9 cellular contexts compared by ENCODE assay signal in the genomic region with DNA sequence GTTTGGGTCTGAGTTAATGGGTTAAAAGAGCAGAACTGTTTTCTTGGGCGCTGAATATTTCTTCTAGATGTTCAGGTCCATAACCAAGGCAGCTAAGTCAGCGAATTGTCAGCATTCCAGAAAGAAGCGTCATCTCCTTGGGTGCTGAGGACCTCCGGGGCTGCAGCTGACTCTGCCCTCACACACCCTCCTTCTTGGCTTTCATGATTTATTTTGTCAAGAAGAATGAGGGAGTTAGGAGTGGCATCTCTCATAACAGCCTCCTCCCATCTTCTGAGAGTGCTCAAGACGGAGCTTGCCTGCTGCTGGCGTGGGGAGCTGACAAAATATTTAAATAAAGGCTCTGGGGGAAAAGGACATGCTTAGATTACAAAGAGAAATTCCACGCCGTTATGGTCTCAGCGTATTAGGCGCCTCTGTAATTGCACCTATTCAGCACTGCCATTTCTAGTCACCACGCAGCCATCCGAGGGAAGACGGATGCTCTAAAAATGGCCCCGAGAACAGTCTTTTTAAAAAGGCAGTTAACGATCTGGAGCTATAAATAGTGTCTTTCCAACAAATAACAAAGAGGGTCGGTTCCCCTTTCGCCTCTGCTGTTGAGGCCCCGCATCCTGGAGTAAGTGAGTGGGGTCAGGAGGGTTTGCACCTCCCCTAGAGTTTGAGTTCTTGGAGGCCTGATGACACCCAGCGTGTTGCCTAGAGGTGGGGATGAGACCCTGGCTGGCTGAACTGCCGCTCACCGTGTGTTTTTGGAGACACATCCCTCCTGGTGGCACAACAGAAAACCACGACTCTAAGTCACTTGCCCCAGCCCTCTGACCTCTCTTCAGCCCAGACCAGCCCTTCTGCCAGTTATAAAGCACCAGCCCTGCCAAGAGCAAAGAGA.
A peak's percentile ranks its signal among the peaks of the same experiment; 100 is the strongest.
DNase-seq lines count a peak whose midpoint lies in the region; ATAC-seq and TF ChIP-seq lines count a peak whose summit lies in the region.
"Had no signal": no experiment of that assay in that cellular context is flagged by ENCODE, and none has a peak within 500 bp of the region (broad histone marks: within the 10 kb centered on the region; RNA-seq: fewer than 3 reads in every experiment).

No MANE protein-coding gene starts in this region.

- H3K4me1 ChIP-seq in left ventricle myocardium inferior, result peaks cover 35% of the 10 kb centered on the region
- peaks cover 39% of the 10 kb centered on the region for H3K4me1 ChIP-seq in SJCRH30
- H3K4me1 ChIP-seq in gastroesophageal sphincter, result peaks cover 0 to 34% (median 23%) of the 10 kb centered on the region in 3 donors
- H3K4me1 ChIP-seq in upper lobe of left lung, result peaks cover 8 to 17% (median 13%) of the 10 kb centered on the region in 4 donors

- H3K36me3 ChIP-seq in left ventricle myocardium inferior, result no peaks in the 10 kb centered on the region
- no peaks in the 10 kb centered on the region for H3K36me3 ChIP-seq in SJCRH30
- H3K36me3 ChIP-seq in gastroesophageal sphincter, result no peaks in the 10 kb centered on the region
- H3K36me3 ChIP-seq in upper lobe of left lung, result no peaks in the 10 kb centered on the region

- DNase-seq in Right ventricle myocardium inferior (ENCODE audit: missing footprints) (no peak), left ventricle myocardium inferior (no peak), SJCRH30 (no peak), upper lobe of left lung (no peak)
- DNase-seq in activated CD4-positive, CD25-positive, alpha-beta regulatory T cell (lab: John Stamatoyannopoulos, UW), result no peak
- DNase-seq: NCI-H345 had no signal

- intact Hi-C loops in Right ventricle myocardium inferior (cut with DNase I) (no loop called here), left ventricle myocardium inferior (cut with micrococcal nuclease) (no loop called here)

- no peak for TF ChIP-seq POLR2A in gastroesophageal sphincter (IDR thresholded peaks at IDR 0.05)
- no peak for TF ChIP-seq POLR2A in upper lobe of left lung (IDR thresholded peaks at IDR 0.05)

- no peaks in the 10 kb centered on the region for H3K27me3 ChIP-seq in left ventricle myocardium inferior (ENCODE audit: low read depth)
- no peaks in the 10 kb centered on the region for H3K27me3 ChIP-seq in SJCRH30
- no peaks in the 10 kb centered on the region for H3K27me3 ChIP-seq in gastroesophageal sphincter
- no peaks in the 10 kb centered on the region for H3K27me3 ChIP-seq in upper lobe of left lung

- ATAC-seq in Right ventricle myocardium inferior, result peak; percentile 28
- peak; percentile 36 for ATAC-seq in gastroesophageal sphincter
- ATAC-seq in upper lobe of left lung (ENCODE audit: low FRiP score in 2 of 2), result peak; percentile 30 to 42
- ATAC-seq in HG02852 (IDR thresholded peaks at IDR 0.05; ENCODE audit: unreplicated experiment), result no peak
- no peak for ATAC-seq in GM19328 (IDR thresholded peaks at IDR 0.05; ENCODE audit: unreplicated experiment)

- H3K27ac ChIP-seq in left ventricle myocardium inferior (replicated peaks), result no peak overlapping the region
- H3K27ac ChIP-seq in SJCRH30, result peak overlapping the region; percentile 35; the same call in 1 of the 2 replicates
- H3K27ac ChIP-seq in gastroesophageal sphincter, result no peak overlapping the region
- no peak overlapping the region for H3K27ac ChIP-seq in upper lobe of left lung

- no peak for TF ChIP-seq CTCF in left ventricle myocardium inferior (IDR thresholded peaks at IDR 0.05; ENCODE audit: borderline replicate concordance)
- no peak for TF ChIP-seq CTCF in gastroesophageal sphincter (IDR thresholded peaks at IDR 0.05)
- TF ChIP-seq CTCF in upper lobe of left lung (IDR thresholded peaks at IDR 0.05), result no peak

- H3K4me3 ChIP-seq in left ventricle myocardium inferior (no peak overlapping the region), SJCRH30 (no peak overlapping the region), gastroesophageal sphincter (no peak overlapping the region), upper lobe of left lung (no peak overlapping the region)

- TF ChIP-seq EP300 in gastroesophageal sphincter (IDR thresholded peaks at IDR 0.05) (no peak), upper lobe of left lung (IDR thresholded peaks at IDR 0.05) (no peak)

- WGBS in gastroesophageal sphincter (ENCODE audit: low coverage in 1 of 2), 2 donors, result 40 to 43% methylated on average over 10 to 17 of the region's 22 CpGs
- 49 to 51% methylated on average over 19 to 22 of the region's 22 CpGs for WGBS in upper lobe of left lung, 2 donors

- H3K9me3 ChIP-seq in left ventricle myocardium inferior (replicated peaks) (no peaks in the 10 kb centered on the region), SJCRH30 (replicated peaks) (no peaks in the 10 kb centered on the region), gastroesophageal sphincter (no peaks in the 10 kb centered on the region), upper lobe of left lung (no peaks in the 10 kb centered on the region)

Comparison
In these comparisons a context has a peak if more than half of its experiments do, and no peak if none do; other contexts are left out.
1. ATAC-seq: peak in Right ventricle myocardium inferior (single experiment), gastroesophageal sphincter (single experiment) and upper lobe of left lung (2 of 2); none in HG02852 (single experiment) and GM19328 (single experiment).